ENCODE assay signal across 1 cellular context in the genomic region with DNA sequence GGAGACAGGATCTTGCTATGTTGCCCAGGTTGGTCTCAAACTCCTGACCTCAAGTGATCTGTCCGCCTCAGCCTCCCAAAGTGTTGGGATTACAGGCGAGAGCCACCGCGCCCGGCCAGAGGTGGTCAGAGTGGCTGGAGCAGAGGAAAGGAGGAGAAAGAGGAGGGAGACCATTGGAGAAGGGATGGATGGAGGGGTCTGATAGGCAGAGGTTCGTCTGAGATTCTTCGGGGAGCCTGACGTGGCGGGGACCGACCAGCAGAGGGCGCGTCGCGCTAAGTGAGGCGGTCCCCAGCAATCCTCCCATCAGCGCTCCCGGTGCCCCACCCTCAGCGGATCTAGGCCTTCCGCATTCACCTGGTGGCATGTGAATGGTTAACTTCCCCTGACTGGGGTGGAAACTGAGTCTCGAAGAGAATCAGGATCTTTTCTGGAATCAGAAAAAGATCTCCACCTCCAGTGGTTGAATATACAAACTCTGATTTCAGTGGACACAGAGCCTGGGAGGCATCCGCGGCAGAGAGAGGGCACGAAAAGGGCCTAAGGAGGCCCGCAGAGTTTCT.
TF ChIP-seq lines count a peak whose summit lies in the region.

No MANE protein-coding gene starts in this region.

TF ChIP-seq in K562, 482 proteins besides CTCF, POLR2A, EP300 and RAD21 (continued from another document):
- TF ChIP-seq, protein P1, sequence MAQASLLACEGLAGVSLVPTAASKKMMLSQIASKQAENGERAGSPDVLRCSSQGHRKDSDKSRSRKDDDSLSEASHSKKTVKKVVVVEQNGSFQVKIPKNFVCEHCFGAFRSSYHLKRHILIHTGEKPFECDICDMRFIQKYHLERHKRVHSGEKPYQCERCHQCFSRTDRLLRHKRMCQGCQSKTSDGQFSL (CRISPR knock-in tag; IDR thresholded peaks at IDR 0.05), result peak; percentile 47; the same call in 1 of the 2 replicates
- TF ChIP-seq, protein P1 (tag; IDR thresholded peaks at IDR 0.05), result no peak
- TF ChIP-seq SMARCA4 (IDR thresholded peaks at IDR 0.05) (peak; percentile 11; the same call in 1 of the 2 replicates), ZNF175 (CRISPR knock-in tag; IDR thresholded peaks at IDR 0.05; ENCODE audit: low read depth) (no peak), KDM1A (IDR thresholded peaks at IDR 0.05) (peak; percentile 72 to 81), SPI1 (IDR thresholded peaks at IDR 0.05; ENCODE audit: borderline replicate concordance, low read depth, low read length) (peak; percentile 62; the same call in 1 of the 2 replicates), SMAD2 (IDR thresholded peaks at IDR 0.05; ENCODE audit: low read depth, low read length) (no peak), BCOR (IDR thresholded peaks at IDR 0.05) (peak; percentile 83), RB1 (IDR thresholded peaks at IDR 0.05; ENCODE audit: low read depth) (peak; percentile 81; the same call in 1 of the 2 replicates), DPF2 (IDR thresholded peaks at IDR 0.05) (no peak), STAG1 (CRISPR knock-in tag; IDR thresholded peaks at IDR 0.05; ENCODE audit: borderline replicate concordance) (peak; percentile 51), FOXM1 (IDR thresholded peaks at IDR 0.05; ENCODE audit: low read depth) (no peak), FOXM1 (CRISPR knock-in tag; IDR thresholded peaks at IDR 0.05; ENCODE audit: low read depth) (no peak), SMARCC2 (IDR thresholded peaks at IDR 0.05; ENCODE audit: low read depth) (no peak), SAFB (IDR thresholded peaks at IDR 0.05; ENCODE audit: borderline replicate concordance, low read depth, low read length) (no peak), PHF20 (IDR thresholded peaks at IDR 0.05; ENCODE audit: partially characterized antibody) (peak; percentile 77), CBX5 (IDR thresholded peaks at IDR 0.05; ENCODE audit: borderline replicate concordance, low read depth) (no peak), CBX3 (IDR thresholded peaks at IDR 0.05; ENCODE audit: borderline replicate concordance in 1 of 2, low read length in 2 of 2) (no peak), NBN (IDR thresholded peaks at IDR 0.05; ENCODE audit: low read depth) (peak; percentile 63; the same call in 1 of the 2 replicates), FOXK1 (CRISPR knock-in tag; IDR thresholded peaks at IDR 0.05; ENCODE audit: borderline replicate concordance) (no peak), RBM25 (IDR thresholded peaks at IDR 0.05; ENCODE audit: low read depth, low read length, severe bottlenecking) (peak; percentile 65), ZNF263 (CRISPR knock-in tag; IDR thresholded peaks at IDR 0.05; ENCODE audit: borderline replicate concordance) (peak; percentile 63; the same call in 1 of the 2 replicates), NCOR1 (IDR thresholded peaks at IDR 0.05) (peak; percentile 14; the same call in 1 of the 2 replicates), HDAC2 (IDR thresholded peaks at IDR 0.05) (peak; percentile 75; the same call in 1 of the 2 replicates), SP1 (CRISPR knock-in tag; IDR thresholded peaks at IDR 0.05) (0 out of 2 replicates have a peak, but pooled peaks have one; percentile 17), ETV1 (tag; conservative IDR thresholded peaks at IDR 0.05; ENCODE audit: low read depth) (peak; percentile 42; the same call in 1 of the 2 replicates), RUNX1 (IDR thresholded peaks at IDR 0.05; ENCODE audit: low read depth) (no peak), XRCC5 (IDR thresholded peaks at IDR 0.05; ENCODE audit: low read depth, low read length) (peak; percentile 76; the same call in 1 of the 2 replicates), TCF3 (CRISPR knock-in tag; IDR thresholded peaks at IDR 0.05) (no peak), MECOM (CRISPR knock-in tag; IDR thresholded peaks at IDR 0.05) (no peak), CC2D1A (IDR thresholded peaks at IDR 0.05) (peak; percentile 70; the same call in 1 of the 2 replicates), ESRRA (IDR thresholded peaks at IDR 0.05; ENCODE audit: borderline replicate concordance, low read depth) (0 out of 2 replicates have a peak, but pooled peaks have one; percentile 21), HDGF (IDR thresholded peaks at IDR 0.05) (no peak), ZNF785 (CRISPR knock-in tag; IDR thresholded peaks at IDR 0.05) (no peak), CSDE1 (IDR thresholded peaks at IDR 0.05) (no peak), YBX1 (IDR thresholded peaks at IDR 0.05) (no peak), NFIC (IDR thresholded peaks at IDR 0.05) (no peak), NRF1 (conservative IDR thresholded peaks at IDR 0.05 in 1 of 2, IDR thresholded peaks at IDR 0.05 in 1 of 2) (0 out of 4 replicates have a peak, but pooled peaks of 1 of the 2 experiments have one; percentile 16), SRSF7 (optimal IDR thresholded peaks at IDR 0.05; ENCODE audit: low read depth, low read length) (no peak), NONO (IDR thresholded peaks at IDR 0.05; ENCODE audit: low read depth in 2 of 2, low read length in 1 of 2) (0 out of 4 replicates have a peak, but pooled peaks of 1 of the 2 experiments have one; percentile 24), ZNF121 (CRISPR knock-in tag; conservative IDR thresholded peaks at IDR 0.05) (peak; percentile 100), TEAD1 (CRISPR knock-in tag; IDR thresholded peaks at IDR 0.05) (0 out of 4 replicates have a peak, but pooled peaks of 1 of the 2 experiments have one; percentile 58), ATF7 (IDR thresholded peaks at IDR 0.05) (0 out of 2 replicates have a peak, but pooled peaks have one; percentile 18), HMG20A (CRISPR knock-in tag; conservative IDR thresholded peaks at IDR 0.05) (no peak)
- TF ChIP-seq, protein P2, sequence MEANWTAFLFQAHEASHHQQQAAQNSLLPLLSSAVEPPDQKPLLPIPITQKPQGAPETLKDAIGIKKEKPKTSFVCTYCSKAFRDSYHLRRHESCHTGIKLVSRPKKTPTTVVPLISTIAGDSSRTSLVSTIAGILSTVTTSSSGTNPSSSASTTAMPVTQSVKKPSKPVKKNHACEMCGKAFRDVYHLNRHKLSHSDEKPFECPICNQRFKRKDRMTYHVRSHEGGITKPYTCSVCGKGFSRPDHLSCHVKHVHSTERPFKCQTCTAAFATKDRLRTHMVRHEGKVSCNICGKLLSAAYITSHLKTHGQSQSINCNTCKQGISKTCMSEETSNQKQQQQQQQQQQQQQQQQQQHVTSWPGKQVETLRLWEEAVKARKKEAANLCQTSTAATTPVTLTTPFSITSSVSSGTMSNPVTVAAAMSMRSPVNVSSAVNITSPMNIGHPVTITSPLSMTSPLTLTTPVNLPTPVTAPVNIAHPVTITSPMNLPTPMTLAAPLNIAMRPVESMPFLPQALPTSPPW (CRISPR knock-in tag; IDR thresholded peaks at IDR 0.05), result peak; percentile 68
- TF ChIP-seq, protein P3, sequence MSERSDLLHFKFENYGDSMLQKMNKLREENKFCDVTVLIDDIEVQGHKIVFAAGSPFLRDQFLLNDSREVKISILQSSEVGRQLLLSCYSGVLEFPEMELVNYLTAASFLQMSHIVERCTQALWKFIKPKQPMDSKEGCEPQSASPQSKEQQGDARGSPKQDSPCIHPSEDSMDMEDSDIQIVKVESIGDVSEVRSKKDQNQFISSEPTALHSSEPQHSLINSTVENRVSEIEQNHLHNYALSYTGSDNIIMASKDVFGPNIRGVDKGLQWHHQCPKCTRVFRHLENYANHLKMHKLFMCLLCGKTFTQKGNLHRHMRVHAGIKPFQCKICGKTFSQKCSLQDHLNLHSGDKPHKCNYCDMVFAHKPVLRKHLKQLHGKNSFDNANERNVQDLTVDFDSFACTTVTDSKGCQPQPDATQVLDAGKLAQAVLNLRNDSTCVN (CRISPR knock-in tag; IDR thresholded peaks at IDR 0.05), result no peak
- TF ChIP-seq, protein P4, sequence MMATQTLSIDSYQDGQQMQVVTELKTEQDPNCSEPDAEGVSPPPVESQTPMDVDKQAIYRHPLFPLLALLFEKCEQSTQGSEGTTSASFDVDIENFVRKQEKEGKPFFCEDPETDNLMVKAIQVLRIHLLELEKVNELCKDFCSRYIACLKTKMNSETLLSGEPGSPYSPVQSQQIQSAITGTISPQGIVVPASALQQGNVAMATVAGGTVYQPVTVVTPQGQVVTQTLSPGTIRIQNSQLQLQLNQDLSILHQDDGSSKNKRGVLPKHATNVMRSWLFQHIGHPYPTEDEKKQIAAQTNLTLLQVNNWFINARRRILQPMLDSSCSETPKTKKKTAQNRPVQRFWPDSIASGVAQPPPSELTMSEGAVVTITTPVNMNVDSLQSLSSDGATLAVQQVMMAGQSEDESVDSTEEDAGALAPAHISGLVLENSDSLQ (IDR thresholded peaks at IDR 0.05), result peak; percentile 29
- TF ChIP-seq, protein P5, sequence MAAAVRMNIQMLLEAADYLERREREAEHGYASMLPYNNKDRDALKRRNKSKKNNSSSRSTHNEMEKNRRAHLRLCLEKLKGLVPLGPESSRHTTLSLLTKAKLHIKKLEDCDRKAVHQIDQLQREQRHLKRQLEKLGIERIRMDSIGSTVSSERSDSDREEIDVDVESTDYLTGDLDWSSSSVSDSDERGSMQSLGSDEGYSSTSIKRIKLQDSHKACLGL (CRISPR knock-in tag; IDR thresholded peaks at IDR 0.05; ENCODE audit: borderline replicate concordance, poor library complexity, severe bottlenecking), result no peak
- TF ChIP-seq, protein P6, sequence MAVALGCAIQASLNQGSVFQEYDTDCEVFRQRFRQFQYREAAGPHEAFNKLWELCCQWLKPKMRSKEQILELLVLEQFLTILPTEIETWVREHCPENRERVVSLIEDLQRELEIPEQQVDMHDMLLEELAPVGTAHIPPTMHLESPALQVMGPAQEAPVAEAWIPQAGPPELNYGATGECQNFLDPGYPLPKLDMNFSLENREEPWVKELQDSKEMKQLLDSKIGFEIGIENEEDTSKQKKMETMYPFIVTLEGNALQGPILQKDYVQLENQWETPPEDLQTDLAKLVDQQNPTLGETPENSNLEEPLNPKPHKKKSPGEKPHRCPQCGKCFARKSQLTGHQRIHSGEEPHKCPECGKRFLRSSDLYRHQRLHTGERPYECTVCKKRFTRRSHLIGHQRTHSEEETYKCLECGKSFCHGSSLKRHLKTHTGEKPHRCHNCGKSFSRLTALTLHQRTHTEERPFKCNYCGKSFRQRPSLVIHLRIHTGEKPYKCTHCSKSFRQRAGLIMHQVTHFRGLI (CRISPR knock-in tag; IDR thresholded peaks at IDR 0.05), result no peak
- TF ChIP-seq, protein P7, sequence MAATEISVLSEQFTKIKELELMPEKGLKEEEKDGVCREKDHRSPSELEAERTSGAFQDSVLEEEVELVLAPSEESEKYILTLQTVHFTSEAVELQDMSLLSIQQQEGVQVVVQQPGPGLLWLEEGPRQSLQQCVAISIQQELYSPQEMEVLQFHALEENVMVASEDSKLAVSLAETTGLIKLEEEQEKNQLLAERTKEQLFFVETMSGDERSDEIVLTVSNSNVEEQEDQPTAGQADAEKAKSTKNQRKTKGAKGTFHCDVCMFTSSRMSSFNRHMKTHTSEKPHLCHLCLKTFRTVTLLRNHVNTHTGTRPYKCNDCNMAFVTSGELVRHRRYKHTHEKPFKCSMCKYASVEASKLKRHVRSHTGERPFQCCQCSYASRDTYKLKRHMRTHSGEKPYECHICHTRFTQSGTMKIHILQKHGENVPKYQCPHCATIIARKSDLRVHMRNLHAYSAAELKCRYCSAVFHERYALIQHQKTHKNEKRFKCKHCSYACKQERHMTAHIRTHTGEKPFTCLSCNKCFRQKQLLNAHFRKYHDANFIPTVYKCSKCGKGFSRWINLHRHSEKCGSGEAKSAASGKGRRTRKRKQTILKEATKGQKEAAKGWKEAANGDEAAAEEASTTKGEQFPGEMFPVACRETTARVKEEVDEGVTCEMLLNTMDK (IDR thresholded peaks at IDR 0.05; ENCODE audit: borderline replicate concordance, insufficient read depth, low read depth, low read length, poor library complexity, severe bottlenecking), result peak; percentile 48
